In genomic region chr5:115602585-115603125, GRCh38 we compare ENCODE assay signal across 8 cellular contexts. TPM values are rescaled to one million over a fixed set of nuclear protein-coding genes. Genes with fewer than 3 reads are reported as not detected.
A peak's percentile ranks its signal among the peaks of the same experiment; 100 is the strongest.
DNase-seq lines count a peak whose midpoint lies in the region; ATAC-seq, FAIRE-seq and TF ChIP-seq lines count a peak whose summit lies in the region.

No MANE protein-coding gene starts in this region.

- peak overlapping the region; percentile 38 for H3K27ac ChIP-seq in adipose tissue (ENCODE audit: low read depth, low read length)

- no peak for TF ChIP-seq CTCF in D721Med (IDR thresholded peaks at IDR 0.05; ENCODE audit: insufficient read depth, missing control alignments)

- no peak for DNase-seq in GM19239 (ENCODE audit: insufficient read length, low spot score)
- DNase-seq in superior temporal gyrus (ENCODE audit: extremely low spot score), result peak; percentile 65
- DNase-seq in NCI-H524 treated with DMSO at 0.1 percent for 48 hours (lab: John Stamatoyannopoulos, UW), result no peak
- DNase-seq in erythroblast (lab: John Stamatoyannopoulos, UW), result no peak
- DNase-seq in D721Med (ENCODE audit: insufficient read length, low spot score), result no peak

- FAIRE-seq in GM19239 (lab: Jason Lieb, UNC), result peak; percentile 94
- FAIRE-seq in islet of Langerhans (lab: Jason Lieb, UNC), result peak; percentile 17
- FAIRE-seq in D721Med (lab: Jason Lieb, UNC), result no peak

- 37 to 43% (median 38%) methylated on average over 11 of the region's 11 CpGs for WGBS in adipose tissue, 3 donors

- TF ChIP-seq POLR2A in erythroblast (IDR thresholded peaks at IDR 0.05; ENCODE audit: low read length), result no peak

- peak; percentile 3 for ATAC-seq in HG03066 (IDR thresholded peaks at IDR 0.05; ENCODE audit: low read depth, unreplicated experiment)

RNA-seq across cellular contexts. Expression of gene TICAM2, which starts 0.4 kb away (rescaled TPM):
- polyA plus RNA-seq in adipose tissue, result 1 to 10 TPM; 1.1 to 3.0 (median 1.8) TPM

RNA-seq across cellular contexts. Expression of gene TMED7, which starts 23.2 kb away (rescaled TPM):
- polyA plus RNA-seq in adipose tissue, result 10 to 100 TPM; 18.0 to 24.9 (median 18.1) TPM

RNA-seq across cellular contexts. Expression of gene FEM1C, which starts 58.1 kb away (rescaled TPM):
- 1 to 10 TPM; 4.2 to 9.7 (median 9.2) TPM for polyA plus RNA-seq in adipose tissue
